ENCODE assay signal across 20 cellular contexts in the genomic region with DNA sequence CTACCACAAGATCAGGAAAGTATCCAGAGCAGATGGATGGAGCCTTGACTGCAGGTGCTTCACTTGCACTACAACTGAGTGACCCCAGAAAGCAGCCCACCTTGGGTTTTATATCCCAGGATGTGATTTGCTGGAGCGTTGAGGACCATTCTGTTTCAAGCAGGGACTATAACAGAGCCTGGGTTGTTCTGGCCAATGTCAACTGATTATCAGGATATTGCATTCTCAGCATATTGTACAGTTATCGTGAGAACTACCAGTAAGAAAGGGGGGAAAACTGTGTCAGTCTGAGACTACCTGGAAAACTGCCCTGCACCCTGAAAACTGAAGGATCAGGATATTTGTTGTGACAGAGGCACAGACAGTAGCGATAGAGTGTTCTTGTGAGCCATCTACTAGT. TPM values are rescaled to one million over a fixed set of nuclear protein-coding genes. Genes with fewer than 3 reads are reported as not detected.
DNase-seq lines count a peak whose midpoint lies in the region; ATAC-seq, FAIRE-seq and TF ChIP-seq lines count a peak whose summit lies in the region.
"Had no signal": no experiment of that assay in that cellular context is flagged by ENCODE, and none has a peak within 500 bp of the region (broad histone marks: within the 10 kb centered on the region; RNA-seq: fewer than 3 reads in every experiment).

No MANE protein-coding gene starts in this region.

- H3K4me3 ChIP-seq in IMR-90 (ENCODE audit: insufficient read depth, low read depth, low read length) (no peak overlapping the region), K562 (no peak overlapping the region)
- H3K4me3 ChIP-seq: BLaER1, GM23248 had no signal

- no peak overlapping the region for H3K18ac ChIP-seq in IMR-90 (ENCODE audit: low read depth, low read length)

- CTCF ChIA-PET in IMR-90 (lab: Yijun Ruan, JAX) (no interaction called here), K562 (lab: Yijun Ruan, JAX; ENCODE audit: low intra/inter-chr PET ratio) (no interaction called here)
- CTCF ChIA-PET in activated CD4-positive, alpha-beta memory T cell treated with anti-CD3 and anti-CD28 coated beads for 36 hours (lab: Charles Lee): no interaction called here

- in situ Hi-C loops in IMR-90 (cut with MboI; ENCODE audit: low sequenced_read_pairs): no loop called here
- in situ Hi-C loops in K562 (cut with MboI): no loop called here

- H3K79me1 ChIP-seq in IMR-90 (ENCODE audit: low read depth in 1 of 2, low read length in 2 of 2): peaks cover 4 to 10% of the 10 kb centered on the region in 2 experiments; a peak in 3 of 4 replicates

- 90% methylated on average over 2 of the region's 3 CpGs; no CpG with 5 or more reads in 1 of the 2 experiments for WGBS in IMR-90 (ENCODE audit: extremely low coverage in 2 of 2, insufficient read length in 1 of 2), 2 experiments
- 82% methylated on average over 3 of the region's 3 CpGs for WGBS in K562 (ENCODE audit: insufficient coverage, low coverage, missing lambda C conversion rate)

- H2BK15ac ChIP-seq in IMR-90 (ENCODE audit: low read depth, low read length): no peak overlapping the region

- POLR2A ChIA-PET in IMR-90 (lab: Charles Lee; ENCODE audit: unreplicated experiment) (no interaction called here), K562 (lab: Yijun Ruan, JAX) (no interaction called here)
- POLR2A ChIA-PET in activated CD4-positive, alpha-beta memory T cell treated with anti-CD3 and anti-CD28 coated beads for 36 hours (lab: Charles Lee): no interaction called here

- no peak overlapping the region for H4K91ac ChIP-seq in IMR-90 (ENCODE audit: insufficient read depth, low read depth, low read length)

- no peak overlapping the region for H3K23ac ChIP-seq in IMR-90 (ENCODE audit: low read depth, low read length)

- no peak overlapping the region for H3K56ac ChIP-seq in IMR-90 (ENCODE audit: extremely low read depth, insufficient read depth, low read length)

- dilution Hi-C loops in IMR-90 (cut with HindIII; ENCODE audit: low sequenced_read_pairs, unreplicated experiment): no loop called here

- H2AK5ac ChIP-seq in IMR-90 (ENCODE audit: low read depth, low read length): no peak overlapping the region

- TF ChIP-seq RAD21 in IMR-90 (IDR thresholded peaks at IDR 0.05; ENCODE audit: low read length): no peak
- TF ChIP-seq RAD21 in K562 (CRISPR knock-in tag; conservative IDR thresholded peaks at IDR 0.05 in 1 of 2, IDR thresholded peaks at IDR 0.05 in 1 of 2): no peak

- no peak for ATAC-seq in IMR-90 (ENCODE audit: low read depth)
- ATAC-seq in K562: no peak
- no peak for ATAC-seq in HG03565 (IDR thresholded peaks at IDR 0.05; ENCODE audit: unreplicated experiment)
- no peak for ATAC-seq in HG03469 (IDR thresholded peaks at IDR 0.05; ENCODE audit: unreplicated experiment)
- ATAC-seq: CD8-positive, alpha-beta T cell had no signal

- no peak for DNase-seq in IMR-90
- DNase-seq in K562 (ENCODE audit: extremely low read depth in 1 of 4, low spot score in 3 of 4): no peak
- peak; percentile 11 for DNase-seq in osteocyte (ENCODE audit: extremely low spot score, unreplicated experiment)
- no peak for DNase-seq in activated CD4-positive, alpha-beta memory T cell treated with anti-CD3 and anti-CD28 coated beads for 36 hours
- DNase-seq: Caco-2; CD4-positive, CD25-positive, alpha-beta regulatory T cell; DMS153; DND-41; GM23248; H7; HCEC 1CT had no signal

- H3K4ac ChIP-seq in IMR-90 (ENCODE audit: low read depth, low read length): no peak overlapping the region

- no peak overlapping the region for H3K4me2 ChIP-seq in IMR-90 (ENCODE audit: low read depth, low read length)
- no peak overlapping the region for H3K4me2 ChIP-seq in K562 (ENCODE audit: insufficient read depth, low read length)

- TF ChIP-seq EP300 in K562 (IDR thresholded peaks at IDR 0.05; ENCODE audit: low read length): no peak

- no peak overlapping the region for H3K14ac ChIP-seq in IMR-90 (replicated peaks; ENCODE audit: low read depth, low read length)

- H3K36me3 Mint-ChIP-seq in osteocyte (ENCODE audit: unreplicated experiment): peaks cover 39% of the 10 kb centered on the region
- H3K36me3 Mint-ChIP-seq in activated CD4-positive, alpha-beta memory T cell treated with anti-CD3 and anti-CD28 coated beads for 36 hours: peaks cover 45% of the 10 kb centered on the region

- H3K27me3 ChIP-seq in IMR-90 (ENCODE audit: control insufficient read depth, insufficient read depth, low read length): no peaks in the 10 kb centered on the region
- H3K27me3 ChIP-seq in K562 (ENCODE audit: control insufficient read depth in 2 of 2, insufficient read depth in 2 of 2, low read length in 2 of 2): no peaks in the 10 kb centered on the region
- H3K27me3 ChIP-seq: BLaER1 had no signal

- H3K4me1 ChIP-seq in IMR-90 (ENCODE audit: control insufficient read depth, insufficient read depth, low read length) (no peaks in the 10 kb centered on the region), K562 (replicated peaks in 1 of 2; ENCODE audit: control insufficient read depth in 2 of 2, insufficient read depth in 2 of 2, low read length in 2 of 2) (no peaks in the 10 kb centered on the region)
- H3K4me1 ChIP-seq: Caco-2 had no signal

- H3K79me2 ChIP-seq in K562 (ENCODE audit: control insufficient read depth, insufficient read depth, low read length): no peaks in the 10 kb centered on the region

- FAIRE-seq in K562 (lab: Jason Lieb, UNC): no peak
- FAIRE-seq: G401.6, GM12892, H1 had no signal

- H4K20me1 ChIP-seq in IMR-90 (ENCODE audit: insufficient read depth, low read length): no peaks in the 10 kb centered on the region
- H4K20me1 ChIP-seq in K562 (replicated peaks; ENCODE audit: control insufficient read depth, insufficient read depth, low read length): no peaks in the 10 kb centered on the region

- no peak overlapping the region for H2AFZ ChIP-seq in IMR-90 (replicated peaks; ENCODE audit: low read length, poor library complexity)
- no peak overlapping the region for H2AFZ ChIP-seq in K562 (ENCODE audit: low read depth, low read length)
- H2AFZ ChIP-seq: GM23248 had no signal

- H3K36me3 ChIP-seq in IMR-90 (ENCODE audit: control insufficient read depth, insufficient read depth, low read length) (peaks cover 19% of the 10 kb centered on the region), K562 (ENCODE audit: control insufficient read depth, insufficient read depth, low read length) (peaks cover 27% of the 10 kb centered on the region)

- no peak overlapping the region for H4K8ac ChIP-seq in IMR-90 (ENCODE audit: low read depth in 2 of 2, low read length in 2 of 2)

- no peaks in the 10 kb centered on the region for H3K9me1 ChIP-seq in IMR-90 (ENCODE audit: insufficient read depth, low read length)
- no peaks in the 10 kb centered on the region for H3K9me1 ChIP-seq in K562 (ENCODE audit: control insufficient read depth, insufficient read depth, low read length)

- no peak overlapping the region for H3K9ac ChIP-seq in IMR-90 (ENCODE audit: low read depth, low read length)
- no peak overlapping the region for H3K9ac ChIP-seq in K562 (ENCODE audit: insufficient read depth in 1 of 2, low read depth in 2 of 2, low read length in 2 of 2)
- H3K9ac ChIP-seq: BLaER1, GM23248 had no signal

- no peak overlapping the region for H3K4me3 Mint-ChIP-seq in osteocyte (ENCODE audit: unreplicated experiment)
- no peak overlapping the region for H3K4me3 Mint-ChIP-seq in activated CD4-positive, alpha-beta memory T cell treated with anti-CD3 and anti-CD28 coated beads for 36 hours
- H3K4me3 Mint-ChIP-seq: B cell; CD8-positive, alpha-beta T cell had no signal

- no peak overlapping the region for H2BK5ac ChIP-seq in IMR-90 (ENCODE audit: low read depth, low read length, poor library complexity, severe bottlenecking)

- no peak overlapping the region for H3K27ac ChIP-seq in IMR-90 (ENCODE audit: insufficient read depth, low read length)
- H3K27ac ChIP-seq in K562 (ENCODE audit: extremely low read depth, low read depth, low read length): no peak overlapping the region
- H3K27ac ChIP-seq: BLaER1, C4-2B, GM23248 had no signal

- BruUV-seq in IMR-90 (replicated peaks; lab: Mats Ljungman, UMichigan) (no TSS peak), K562 (replicated peaks; lab: Mats Ljungman, UMichigan) (no TSS peak)

- H3K9me3 Mint-ChIP-seq in osteocyte (ENCODE audit: unreplicated experiment): peaks cover 33% of the 10 kb centered on the region
- peaks cover 52% of the 10 kb centered on the region for H3K9me3 Mint-ChIP-seq in activated CD4-positive, alpha-beta memory T cell treated with anti-CD3 and anti-CD28 coated beads for 36 hours

- no peak for TF ChIP-seq CTCF in IMR-90 (conservative IDR thresholded peaks at IDR 0.05; ENCODE audit: low read depth, low read length)
- TF ChIP-seq CTCF in K562 (IDR thresholded peaks at IDR 0.05 in 2 of 3, conservative IDR thresholded peaks at IDR 0.05 in 1 of 3; ENCODE audit: insufficient read depth in 2 of 3, low read depth in 1 of 3, low read length in 3 of 3): no peak
- TF ChIP-seq CTCF in osteocyte (IDR thresholded peaks at IDR 0.05): no peak

- no peak overlapping the region for H2BK20ac ChIP-seq in IMR-90 (ENCODE audit: low read depth, low read length)

- H3K4me1 Mint-ChIP-seq in osteocyte (ENCODE audit: unreplicated experiment): no peaks in the 10 kb centered on the region
- no peaks in the 10 kb centered on the region for H3K4me1 Mint-ChIP-seq in activated CD4-positive, alpha-beta memory T cell treated with anti-CD3 and anti-CD28 coated beads for 36 hours (ENCODE audit: low read depth)
- H3K4me1 Mint-ChIP-seq: B cell had no signal

- intact Hi-C loops in IMR-90 (cut with micrococcal nuclease): no loop called here
- intact Hi-C loops in K562 (cut with micrococcal nuclease): no loop called here
- intact Hi-C loops in activated CD4-positive, alpha-beta memory T cell treated with anti-CD3 and anti-CD28 coated beads for 36 hours (cut with micrococcal nuclease): no loop called here

- H2AK9ac ChIP-seq in IMR-90 (replicated peaks; ENCODE audit: low read depth, low read length, poor library complexity): no peak overlapping the region

- no peak overlapping the region for H3K27ac Mint-ChIP-seq in osteocyte (ENCODE audit: unreplicated experiment)
- no peak overlapping the region for H3K27ac Mint-ChIP-seq in activated CD4-positive, alpha-beta memory T cell treated with anti-CD3 and anti-CD28 coated beads for 36 hours
- H3K27ac Mint-ChIP-seq: B cell; CD8-positive, alpha-beta T cell had no signal

- no peak overlapping the region for H4K5ac ChIP-seq in IMR-90 (ENCODE audit: low read depth, low read length)

- no peak overlapping the region for H2BK120ac ChIP-seq in IMR-90 (ENCODE audit: low read depth, low read length)

- no peak for TF ChIP-seq POLR2A in IMR-90 (IDR thresholded peaks at IDR 0.05; ENCODE audit: low read depth, low read length)
- no peak for TF ChIP-seq POLR2A in K562 (conservative IDR thresholded peaks at IDR 0.05)

- no peaks in the 10 kb centered on the region for H3K27me3 Mint-ChIP-seq in osteocyte (ENCODE audit: unreplicated experiment)
- no peaks in the 10 kb centered on the region for H3K27me3 Mint-ChIP-seq in activated CD4-positive, alpha-beta memory T cell treated with anti-CD3 and anti-CD28 coated beads for 36 hours
- H3K27me3 Mint-ChIP-seq: B cell; CD4-positive, CD25-positive, alpha-beta regulatory T cell had no signal

- H3K9me3 ChIP-seq in IMR-90 (ENCODE audit: control insufficient read depth, insufficient read depth, low read length) (peaks cover 29% of the 10 kb centered on the region), K562 (replicated peaks; ENCODE audit: control insufficient read depth, insufficient read depth, low read depth, low read length) (peaks cover 13% of the 10 kb centered on the region)

RNA-seq across cellular contexts. Expression of a gene that starts 8.0 kb away (rescaled TPM):
- total RNA-seq in IMR-90 (2012; rRNA removed): 10.8 and 14.2 TPM in 2 replicates
- 3.4 and 3.8 TPM in 2 replicates for polyA plus RNA-seq in IMR-90 (2012; rRNA removed)
- polyA plus RNA-seq in IMR-90 (2012; cell fraction: cytosol; rRNA removed): 1.3 and 1.4 TPM in 2 replicates
- polyA plus RNA-seq in IMR-90 (2012; cell fraction: nucleus; rRNA removed; ENCODE audit: low replicate concordance): 2.1 and 2.2 TPM in 2 replicates
- total RNA-seq in K562 (2011; cell fraction: chromatin; rRNA removed; ENCODE audit: low replicate concordance): 15.0 and 38.1 TPM in 2 replicates
- 14.7 and 18.0 TPM in 2 replicates for total RNA-seq in K562 (2011; cell fraction: nucleolus; rRNA removed)
- 13.5 and 16.2 TPM in 2 replicates for total RNA-seq in K562 (2011; cell fraction: nucleoplasm; rRNA removed)
- 9.8 and 10.9 TPM in 2 replicates for total RNA-seq in K562 (2014; rRNA removed)
- 18.3 and 21.1 TPM in 2 replicates for total RNA-seq in K562 (2014; rRNA removed; fragmentation: Illumina TruSeq; extraction: Trizol)
- total RNA-seq in K562 (2015; rRNA removed; fragmentation: Illumina TruSeq; extraction: Trizol): 14.4 and 16.1 TPM in 2 replicates
- total RNA-seq in K562 (2021): 8.0 and 10.2 TPM in 2 replicates
- polyA plus RNA-seq in K562 (2011; rRNA removed): 8.2 and 10.9 TPM in 2 replicates
- 5.2 and 5.7 TPM in 2 replicates for polyA plus RNA-seq in K562 (2011; cell fraction: cytosol; rRNA removed)
- 3.2 and 3.9 TPM in 2 replicates for polyA plus RNA-seq in K562 (2011; cell fraction: nucleus; rRNA removed)
- 6.4 and 8.0 TPM in 2 replicates for polyA plus RNA-seq in K562 (2012)
- 10.3 and 12.1 TPM in 2 replicates for polyA plus RNA-seq in K562 (2014; fragmentation: Illumina TruSeq; extraction: Trizol)
- 1 to 10 TPM; 5.3 to 6.3 TPM for polyA plus RNA-seq in K562 (2014; fragmentation: Nextera tagmentation; extraction: Ambion mirVana)
- 8.2 and 9.2 TPM in 2 replicates for polyA plus RNA-seq in K562 (2014; rRNA removed)
- polyA minus RNA-seq in K562 (2011; rRNA and poly(A)+ RNA removed): 15.3 and 21.4 TPM in 2 replicates
- 4.2 and 5.3 TPM in 2 replicates for polyA minus RNA-seq in K562 (2011; cell fraction: cytosol; rRNA and poly(A)+ RNA removed)
- polyA minus RNA-seq in K562 (2011; cell fraction: nucleus; rRNA and poly(A)+ RNA removed): 9.8 and 17.3 TPM in 2 replicates
- total RNA-seq in osteocyte: 10.0 and 11.4 TPM in 2 replicates
- 1 to 10 TPM; 7.9 to 8.4 TPM for total RNA-seq in activated CD4-positive, alpha-beta memory T cell treated with anti-CD3 and anti-CD28 coated beads for 36 hours

RNA-seq across cellular contexts. Expression of a gene that starts 17.5 kb away (rescaled TPM):
- total RNA-seq in IMR-90 (2012; rRNA removed) (4.5 and 5.6 TPM in 2 replicates), K562 (2014; rRNA removed) (6.7 and 8.9 TPM in 2 replicates), K562 (2014; rRNA removed; fragmentation: Illumina TruSeq; extraction: Trizol) (14.5 and 17.8 TPM in 2 replicates), K562 (2015; rRNA removed; fragmentation: Illumina TruSeq; extraction: Trizol) (10.3 and 11.2 TPM in 2 replicates), K562 (2021) (7.1 and 7.9 TPM in 2 replicates), osteocyte (3.3 TPM in 2 replicates)
- polyA plus RNA-seq in IMR-90 (2012; rRNA removed) (1.2 and 1.8 TPM in 2 replicates), K562 (2011; rRNA removed) (9.7 and 11.8 TPM in 2 replicates), K562 (2014; fragmentation: Illumina TruSeq; extraction: Trizol) (11.1 and 12.4 TPM in 2 replicates), K562 (2014; fragmentation: Nextera tagmentation; extraction: Ambion mirVana) (10 to 100 TPM; 17.3 to 23.4 TPM), K562 (2014; rRNA removed) (8.2 and 8.7 TPM in 2 replicates)
- 0.19 and 0.33 TPM in 2 replicates for polyA plus RNA-seq in IMR-90 (2012; cell fraction: cytosol; rRNA removed)
- polyA plus RNA-seq in IMR-90 (2012; cell fraction: nucleus; rRNA removed; ENCODE audit: low replicate concordance): 0.10 and 1.0 TPM in 2 replicates
- 4.5 and 17.1 TPM in 2 replicates for total RNA-seq in K562 (2011; cell fraction: chromatin; rRNA removed; ENCODE audit: low replicate concordance)
- 2.8 and 5.1 TPM in 2 replicates for total RNA-seq in K562 (2011; cell fraction: nucleolus; rRNA removed)
- 6.5 and 7.7 TPM in 2 replicates for total RNA-seq in K562 (2011; cell fraction: nucleoplasm; rRNA removed)
- 1.1 and 2.6 TPM in 2 replicates for polyA plus RNA-seq in K562 (2011; cell fraction: cytosol; rRNA removed)
- 2.7 and 4.4 TPM in 2 replicates for polyA plus RNA-seq in K562 (2011; cell fraction: nucleus; rRNA removed)
- polyA plus RNA-seq in K562 (2012): 5.9 and 6.1 TPM in 2 replicates
- polyA minus RNA-seq in K562 (2011; rRNA and poly(A)+ RNA removed): 11.7 and 13.9 TPM in 2 replicates
- polyA minus RNA-seq in K562 (2011; cell fraction: cytosol; rRNA and poly(A)+ RNA removed): 3.2 and 4.0 TPM in 2 replicates
- 3.4 and 6.0 TPM in 2 replicates for polyA minus RNA-seq in K562 (2011; cell fraction: nucleus; rRNA and poly(A)+ RNA removed)
- 1 to 10 TPM; 3.9 to 4.5 TPM for total RNA-seq in activated CD4-positive, alpha-beta memory T cell treated with anti-CD3 and anti-CD28 coated beads for 36 hours
